ENCODE assay signal across 29 cellular contexts in the genomic region with DNA sequence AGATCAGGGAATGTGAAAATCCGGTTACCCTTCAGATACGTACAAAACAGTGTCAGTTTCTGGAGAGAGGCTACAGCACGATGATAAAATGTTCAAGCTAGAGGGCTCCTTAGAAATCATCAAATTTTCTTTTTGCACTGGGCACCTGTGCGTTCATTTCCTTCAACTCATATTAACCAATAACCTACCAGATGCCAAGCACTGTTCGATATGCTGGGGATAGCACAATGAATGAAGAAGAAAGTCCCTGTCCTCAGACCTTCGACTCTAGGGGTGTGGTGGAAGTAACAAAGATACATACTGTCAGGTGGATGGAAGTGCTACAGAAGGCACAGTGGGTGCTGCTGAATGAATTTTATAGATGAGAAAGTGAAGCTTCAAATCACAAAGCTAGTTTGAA.
"Had no signal": no experiment of that assay in that cellular context is flagged by ENCODE, and none has a peak within 500 bp of the region (broad histone marks: within the 10 kb centered on the region; RNA-seq: fewer than 3 reads in every experiment).

No MANE protein-coding gene starts in this region.

- H3K4me3 ChIP-seq: body of pancreas, colonic mucosa, gastrocnemius medialis, neural progenitor cell, psoas muscle, sigmoid colon, upper lobe of left lung had no signal

- H3K9me3 ChIP-seq: body of pancreas, colonic mucosa, gastrocnemius medialis, psoas muscle, sigmoid colon, upper lobe of left lung had no signal

- H3K27ac ChIP-seq: body of pancreas, colonic mucosa, gastrocnemius medialis, neural progenitor cell, parathyroid adenoma, psoas muscle, sigmoid colon, upper lobe of left lung had no signal

- H3K36me3 ChIP-seq: colonic mucosa, gastrocnemius medialis, neural progenitor cell, sigmoid colon, upper lobe of left lung had no signal

- H3K27me3 ChIP-seq: body of pancreas, colonic mucosa, dorsolateral prefrontal cortex, gastrocnemius medialis, neural progenitor cell, sigmoid colon, upper lobe of left lung had no signal

- H2AFZ ChIP-seq: neural progenitor cell, parathyroid adenoma had no signal

- H3K9me3 Mint-ChIP-seq: mesothelial cell of epicardium; stimulated activated effector memory CD8-positive, alpha-beta T cell treated with anti-CD3 and anti-CD28 coated beads, Interleukin-12 subunit alpha, Interleukin-12 subunit beta, amount 100 ng/mL, for 72 hours; stimulated activated naive CD8-positive, alpha-beta T cell treated with anti-CD3 and anti-CD28 coated beads, Interleukin-15, Interleukin-2, amounts not matched to agents 100 ng/mL and 50 ng/mL, for 24 hours; T-cell had no signal

- H3K27me3 Mint-ChIP-seq: activated CD4-positive, alpha-beta T cell treated with anti-CD3 and anti-CD28 coated beads for 36 hours; naive B cell; stimulated activated naive CD8-positive, alpha-beta T cell treated with anti-CD3 and anti-CD28 coated beads, Interleukin-15, Interleukin-2, amounts not matched to agents 100 ng/mL and 50 ng/mL, for 24 hours; T-cell had no signal

- ATAC-seq: activated CD4-positive, alpha-beta T cell treated with anti-CD3 and anti-CD28 coated beads for 36 hours; body of pancreas; gastrocnemius medialis; left cardiac atrium; psoas muscle; stimulated activated effector memory CD8-positive, alpha-beta T cell treated with anti-CD3 and anti-CD28 coated beads, Interleukin-12 subunit alpha, Interleukin-12 subunit beta, amount 100 ng/mL, for 72 hours; T-cell had no signal

- H3K4me3 Mint-ChIP-seq: activated CD4-positive, alpha-beta T cell treated with anti-CD3 and anti-CD28 coated beads for 36 hours; mesothelial cell of epicardium; naive B cell; neural progenitor cell; stimulated activated effector memory CD8-positive, alpha-beta T cell treated with anti-CD3 and anti-CD28 coated beads, Interleukin-12 subunit alpha, Interleukin-12 subunit beta, amount 100 ng/mL, for 72 hours; stimulated activated naive CD8-positive, alpha-beta T cell treated with anti-CD3 and anti-CD28 coated beads, Interleukin-15, Interleukin-2, amounts not matched to agents 100 ng/mL and 50 ng/mL, for 24 hours; T-cell had no signal

- H3K27ac Mint-ChIP-seq: activated CD4-positive, alpha-beta T cell treated with anti-CD3 and anti-CD28 coated beads for 36 hours; neural progenitor cell; stimulated activated effector memory CD8-positive, alpha-beta T cell treated with anti-CD3 and anti-CD28 coated beads, Interleukin-12 subunit alpha, Interleukin-12 subunit beta, amount 100 ng/mL, for 72 hours; stimulated activated naive CD8-positive, alpha-beta T cell treated with anti-CD3 and anti-CD28 coated beads, Interleukin-15, Interleukin-2, amounts not matched to agents 100 ng/mL and 50 ng/mL, for 24 hours; T-cell had no signal

- DNase-seq: activated CD4-positive, alpha-beta T cell treated with anti-CD3 and anti-CD28 coated beads for 36 hours; activated CD4-positive, CD25-positive, alpha-beta regulatory T cell; activated CD8-positive, alpha-beta memory T cell treated with anti-CD3 and anti-CD28 coated beads for 24 hours; activated gamma-delta T cell treated with Interleukin-2 at 50 U/mL for 16 hours; activated naive CD4-positive, alpha-beta T cell treated with anti-CD3 and anti-CD28 coated beads, Interleukin-2, amount 50 U/mL, for 16 hours; aorta; body of pancreas; cerebellar nuclear complex; colonic mucosa; dorsolateral prefrontal cortex; effector memory CD4-positive, alpha-beta T cell; erythroblast; gastrocnemius medialis; glutamatergic neuron; left cardiac atrium; mammary epithelial cell; naive B cell; occipital lobe; psoas muscle; sigmoid colon; small intestine; stimulated activated CD4-positive, alpha-beta T cell treated with anti-CD3 and anti-CD28 coated beads, Interleukin-4, amount 100 ng/mL, for 24 hours; T-cell; upper lobe of left lung had no signal

- H3K9ac ChIP-seq: neural progenitor cell, parathyroid adenoma had no signal

- H3K4me1 ChIP-seq: body of pancreas, colonic mucosa had no signal
